Comparison of ENCODE assay signal across 23 cellular contexts in genomic region chr3:112427123-112427522, GRCh38.
DNase-seq lines count a peak whose midpoint lies in the region; ATAC-seq, FAIRE-seq and TF ChIP-seq lines count a peak whose summit lies in the region.
"Had no signal": no experiment of that assay in that cellular context is flagged by ENCODE, and none has a peak within 500 bp of the region (broad histone marks: within the 10 kb centered on the region; RNA-seq: fewer than 3 reads in every experiment).

No MANE protein-coding gene starts in this region.

- H3K27me3 ChIP-seq in IMR-90 (ENCODE audit: control insufficient read depth, insufficient read depth, low read length) (peaks cover 1% of the 10 kb centered on the region), neural progenitor cell (no peaks in the 10 kb centered on the region), MG63 (no peaks in the 10 kb centered on the region)
- H3K27me3 ChIP-seq: BE2C; BLaER1 treated with 17β-estradiol and CSF1 and Interleukin-3, amounts not matched to agents 10 nM and 100 nM had no signal

- H3K4me3 Mint-ChIP-seq in dendritic cell treated with granulocyte-macrophage colony-stimulating factor and Interleukin-4, amounts not matched to agents 40 ng/mL and 50 ng/mL, for 4 days, result no peak overlapping the region
- H3K4me3 Mint-ChIP-seq in neural progenitor cell, result no peak overlapping the region
- H3K4me3 Mint-ChIP-seq in activated naive CD8-positive, alpha-beta T cell treated with anti-CD3 and anti-CD28 coated beads, Interleukin-2, amount 50 U/mL, for 24 hours, result no peak overlapping the region
- H3K4me3 Mint-ChIP-seq: CD14-positive monocyte; CD4-positive, alpha-beta T cell; CD8-positive, alpha-beta memory T cell; GM23338 had no signal

- ATAC-seq in A549 (no peak), IMR-90 (ENCODE audit: low read depth) (no peak), HG03039 (IDR thresholded peaks at IDR 0.05; ENCODE audit: unreplicated experiment) (no peak), HG03457 (IDR thresholded peaks at IDR 0.05; ENCODE audit: unreplicated experiment) (no peak)
- ATAC-seq in activated naive CD8-positive, alpha-beta T cell treated with anti-CD3 and anti-CD28 coated beads, Interleukin-2, amount 50 U/mL, for 24 hours, result no peak
- ATAC-seq: GM23338 had no signal

- H3K14ac ChIP-seq in IMR-90 (replicated peaks; ENCODE audit: low read depth, low read length), result no peak overlapping the region

- POLR2A ChIA-PET in A549 (lab: Yijun Ruan, JAX) (no interaction called here), IMR-90 (lab: Charles Lee; ENCODE audit: unreplicated experiment) (no interaction called here)

- H3K18ac ChIP-seq in IMR-90 (ENCODE audit: low read depth, low read length), result no peak overlapping the region

- no peak overlapping the region for H2BK15ac ChIP-seq in IMR-90 (ENCODE audit: low read depth, low read length)

- FAIRE-seq in A549 (lab: Jason Lieb, UNC), result no peak
- FAIRE-seq: D721Med, GM12891, GM18507, H54 had no signal

- peaks cover 18% of the 10 kb centered on the region for H3K4me1 Mint-ChIP-seq in dendritic cell treated with granulocyte-macrophage colony-stimulating factor and Interleukin-4, amounts not matched to agents 40 ng/mL and 50 ng/mL, for 4 days (ENCODE audit: low read depth)
- no peaks in the 10 kb centered on the region for H3K4me1 Mint-ChIP-seq in neural progenitor cell
- H3K4me1 Mint-ChIP-seq in activated naive CD8-positive, alpha-beta T cell treated with anti-CD3 and anti-CD28 coated beads, Interleukin-2, amount 50 U/mL, for 24 hours, result peaks cover 12% of the 10 kb centered on the region
- H3K4me1 Mint-ChIP-seq: CD8-positive, alpha-beta memory T cell had no signal

- H3K9ac ChIP-seq in IMR-90 (ENCODE audit: low read depth, low read length) (no peak overlapping the region), neural progenitor cell (no peak overlapping the region)
- H3K9ac ChIP-seq: BLaER1 treated with 17β-estradiol and CSF1 and Interleukin-3, amounts not matched to agents 10 nM and 100 nM had no signal

- H3K9me3 ChIP-seq in A549 (no peaks in the 10 kb centered on the region), IMR-90 (ENCODE audit: control insufficient read depth, insufficient read depth, low read length) (no peaks in the 10 kb centered on the region), neural progenitor cell (ENCODE audit: low read depth) (no peaks in the 10 kb centered on the region), MG63 (no peaks in the 10 kb centered on the region)
- H3K9me3 ChIP-seq: BE2C, HAP-1 had no signal

- WGBS in A549 (ENCODE audit: missing lambda C conversion rate), result 27% methylated on average over 5 of the region's 5 CpGs
- WGBS in IMR-90 (ENCODE audit: extremely low coverage in 2 of 2, insufficient read length in 1 of 2), 2 experiments, result no CpG with 5 or more reads among the region's 5 CpGs

- no peaks in the 10 kb centered on the region for H3K79me1 ChIP-seq in IMR-90 (ENCODE audit: low read depth in 1 of 2, low read length in 2 of 2)

- H3F3A ChIP-seq in neural progenitor cell (ENCODE audit: low read depth), result no peaks in the 10 kb centered on the region

- TF ChIP-seq POLR2A in A549 (IDR thresholded peaks at IDR 0.05; ENCODE audit: low read length), result no peak
- no peak for TF ChIP-seq POLR2A in IMR-90 (IDR thresholded peaks at IDR 0.05; ENCODE audit: low read depth, low read length)

- no peaks in the 10 kb centered on the region for H3K36me3 Mint-ChIP-seq in dendritic cell treated with granulocyte-macrophage colony-stimulating factor and Interleukin-4, amounts not matched to agents 40 ng/mL and 50 ng/mL, for 4 days (ENCODE audit: low read depth)
- H3K36me3 Mint-ChIP-seq in neural progenitor cell, result no peaks in the 10 kb centered on the region
- H3K36me3 Mint-ChIP-seq in activated naive CD8-positive, alpha-beta T cell treated with anti-CD3 and anti-CD28 coated beads, Interleukin-2, amount 50 U/mL, for 24 hours (ENCODE audit: low read depth), result peaks cover 5% of the 10 kb centered on the region
- H3K36me3 Mint-ChIP-seq: CD14-positive monocyte had no signal

- H2BK20ac ChIP-seq in IMR-90 (ENCODE audit: low read depth, low read length), result no peak overlapping the region

- H4K5ac ChIP-seq in IMR-90 (ENCODE audit: low read depth, low read length), result no peak overlapping the region

- dilution Hi-C loops in IMR-90 (cut with HindIII; ENCODE audit: low sequenced_read_pairs, unreplicated experiment), result no loop called here

- TF ChIP-seq CTCF in A549 (IDR thresholded peaks at IDR 0.05) (no peak), IMR-90 (conservative IDR thresholded peaks at IDR 0.05; ENCODE audit: low read depth, low read length) (no peak), neural progenitor cell (IDR thresholded peaks at IDR 0.05) (no peak)

- no peak overlapping the region for H2AK5ac ChIP-seq in IMR-90 (ENCODE audit: low read depth, low read length)

- H2AFZ ChIP-seq in IMR-90 (replicated peaks; ENCODE audit: low read length, poor library complexity), result no peak overlapping the region
- H2AFZ ChIP-seq in neural progenitor cell (replicated peaks), result no peak overlapping the region
- H2AFZ ChIP-seq: GM23338 had no signal

- DNase-seq in A549 (ENCODE audit: low read depth in 1 of 2, low spot score in 1 of 2), result no peak
- no peak for DNase-seq in IMR-90
- no peak for DNase-seq in neural progenitor cell (ENCODE audit: low spot score)
- DNase-seq in MG63, result no peak
- DNase-seq in activated naive CD8-positive, alpha-beta T cell treated with anti-CD3 and anti-CD28 coated beads, Interleukin-2, amount 50 U/mL, for 24 hours, result no peak
- DNase-seq: 8988T; BE2C; CD4-positive, alpha-beta T cell; CD8-positive, alpha-beta memory T cell; DMS 273 treated with DMSO at 0.1 percent for 48 hours; DMS79; EL had no signal

- no peaks in the 10 kb centered on the region for H3K36me3 ChIP-seq in IMR-90 (ENCODE audit: control insufficient read depth, insufficient read depth, low read length)
- H3K36me3 ChIP-seq in neural progenitor cell, result no peaks in the 10 kb centered on the region
- no peaks in the 10 kb centered on the region for H3K36me3 ChIP-seq in MG63
- H3K36me3 ChIP-seq: BE2C; BLaER1 treated with 17β-estradiol and CSF1 and Interleukin-3, amounts not matched to agents 10 nM and 100 nM; HAP-1 had no signal

- H3K23ac ChIP-seq in IMR-90 (ENCODE audit: low read depth, low read length), result no peak overlapping the region

- no peak overlapping the region for H2AK9ac ChIP-seq in IMR-90 (replicated peaks; ENCODE audit: low read depth, low read length, poor library complexity)

- no peak overlapping the region for H2BK120ac ChIP-seq in IMR-90 (ENCODE audit: low read depth, low read length)

- H4K91ac ChIP-seq in IMR-90 (ENCODE audit: insufficient read depth, low read depth, low read length), result no peak overlapping the region

- in situ Hi-C loops in IMR-90 (cut with MboI; ENCODE audit: low sequenced_read_pairs), result no loop called here

- intact Hi-C loops in IMR-90 (cut with micrococcal nuclease), result no loop called here
- intact Hi-C loops in dendritic cell treated with granulocyte-macrophage colony-stimulating factor and Interleukin-4, amounts not matched to agents 40 ng/mL and 50 ng/mL, for 4 days (cut with micrococcal nuclease), result loop anchor here (5.0 kb wide), 1 partner anchor 85 kb away; no protein-coding TSS in a partner anchor

- H3K4me3 ChIP-seq in A549 (no peak overlapping the region), IMR-90 (ENCODE audit: insufficient read depth, low read depth, low read length) (no peak overlapping the region), neural progenitor cell (no peak overlapping the region), MG63 (no peak overlapping the region)
- H3K4me3 ChIP-seq: BLaER1 treated with 17β-estradiol and CSF1 and Interleukin-3, amounts not matched to agents 10 nM and 100 nM; HAP-1 had no signal

- H3K79me2 ChIP-seq in neural progenitor cell (ENCODE audit: low read depth), result no peaks in the 10 kb centered on the region

- H2BK5ac ChIP-seq in IMR-90 (ENCODE audit: low read depth, low read length, poor library complexity, severe bottlenecking), result no peak overlapping the region

- CTCF ChIA-PET in A549 (lab: Yijun Ruan, JAX), result interaction anchor here (0.6 kb wide), 1 partner anchor 99 kb away, joined by 3 read pairs; no protein-coding TSS in a partner anchor
- CTCF ChIA-PET in IMR-90 (lab: Yijun Ruan, JAX), result no interaction called here

- TF ChIP-seq RAD21 in A549 (conservative IDR thresholded peaks at IDR 0.05 in 1 of 2, IDR thresholded peaks at IDR 0.05 in 1 of 2), result no peak
- no peak for TF ChIP-seq RAD21 in IMR-90 (IDR thresholded peaks at IDR 0.05; ENCODE audit: low read length)

- no peak overlapping the region for H4K8ac ChIP-seq in IMR-90 (ENCODE audit: low read depth in 2 of 2, low read length in 2 of 2)

- H3K27ac ChIP-seq in A549, result no peak overlapping the region
- H3K27ac ChIP-seq in IMR-90 (ENCODE audit: insufficient read depth, low read length), result no peak overlapping the region
- H3K27ac ChIP-seq in neural progenitor cell, result no peak overlapping the region
- H3K27ac ChIP-seq: BLaER1 treated with 17β-estradiol and CSF1 and Interleukin-3, amounts not matched to agents 10 nM and 100 nM had no signal

- H3K27me3 Mint-ChIP-seq in dendritic cell treated with granulocyte-macrophage colony-stimulating factor and Interleukin-4, amounts not matched to agents 40 ng/mL and 50 ng/mL, for 4 days, result no peaks in the 10 kb centered on the region
- no peaks in the 10 kb centered on the region for H3K27me3 Mint-ChIP-seq in neural progenitor cell (ENCODE audit: insufficient read depth, low read depth)
- no peaks in the 10 kb centered on the region for H3K27me3 Mint-ChIP-seq in activated naive CD8-positive, alpha-beta T cell treated with anti-CD3 and anti-CD28 coated beads, Interleukin-2, amount 50 U/mL, for 24 hours
- H3K27me3 Mint-ChIP-seq: CD4-positive, alpha-beta T cell; CD8-positive, alpha-beta memory T cell had no signal

- H4K20me1 ChIP-seq in IMR-90 (ENCODE audit: insufficient read depth, low read length), result no peaks in the 10 kb centered on the region
- no peaks in the 10 kb centered on the region for H4K20me1 ChIP-seq in neural progenitor cell (ENCODE audit: low read depth)
- H4K20me1 ChIP-seq: BLaER1 treated with 17β-estradiol and CSF1 and Interleukin-3, amounts not matched to agents 10 nM and 100 nM had no signal

- no peak for TF ChIP-seq EP300 in A549 (IDR thresholded peaks at IDR 0.05)

- H3K56ac ChIP-seq in IMR-90 (ENCODE audit: extremely low read depth, insufficient read depth, low read length), result no peak overlapping the region

- no peaks in the 10 kb centered on the region for H3K4me1 ChIP-seq in A549
- no peaks in the 10 kb centered on the region for H3K4me1 ChIP-seq in IMR-90 (ENCODE audit: control insufficient read depth, insufficient read depth, low read length)
- H3K4me1 ChIP-seq in neural progenitor cell, result no peaks in the 10 kb centered on the region
- H3K4me1 ChIP-seq: BE2C; BLaER1 treated with 17β-estradiol and CSF1 and Interleukin-3, amounts not matched to agents 10 nM and 100 nM had no signal

- H3K9me3 Mint-ChIP-seq in dendritic cell treated with granulocyte-macrophage colony-stimulating factor and Interleukin-4, amounts not matched to agents 40 ng/mL and 50 ng/mL, for 4 days, result peaks cover under 1% of the 10 kb centered on the region
- H3K9me3 Mint-ChIP-seq in neural progenitor cell, result no peaks in the 10 kb centered on the region
- no peaks in the 10 kb centered on the region for H3K9me3 Mint-ChIP-seq in activated naive CD8-positive, alpha-beta T cell treated with anti-CD3 and anti-CD28 coated beads, Interleukin-2, amount 50 U/mL, for 24 hours
- H3K9me3 Mint-ChIP-seq: CD4-positive, alpha-beta T cell; CD8-positive, alpha-beta memory T cell had no signal

- H3K4me2 ChIP-seq in A549, result no peak overlapping the region
- no peak overlapping the region for H3K4me2 ChIP-seq in IMR-90 (ENCODE audit: low read depth, low read length)
- H3K4me2 ChIP-seq in neural progenitor cell, result no peak overlapping the region
- H3K4me2 ChIP-seq: BLaER1 treated with 17β-estradiol and CSF1 and Interleukin-3, amounts not matched to agents 10 nM and 100 nM had no signal

- no TSS peak for BruUV-seq in IMR-90 (replicated peaks; lab: Mats Ljungman, UMichigan)

- H3K4ac ChIP-seq in IMR-90 (ENCODE audit: low read depth, low read length), result no peak overlapping the region

- H3K9me1 ChIP-seq in IMR-90 (ENCODE audit: insufficient read depth, low read length), result no peaks in the 10 kb centered on the region

- peak overlapping the region; percentile 5 for H3K27ac Mint-ChIP-seq in dendritic cell treated with granulocyte-macrophage colony-stimulating factor and Interleukin-4, amounts not matched to agents 40 ng/mL and 50 ng/mL, for 4 days
- H3K27ac Mint-ChIP-seq in neural progenitor cell, result peak overlapping the region; percentile 32
- no peak overlapping the region for H3K27ac Mint-ChIP-seq in activated naive CD8-positive, alpha-beta T cell treated with anti-CD3 and anti-CD28 coated beads, Interleukin-2, amount 50 U/mL, for 24 hours
- H3K27ac Mint-ChIP-seq: CD14-positive monocyte; CD4-positive, alpha-beta T cell; CD8-positive, alpha-beta memory T cell had no signal
